Comparison of ENCODE assay signal across 19 cellular contexts in the genomic region with DNA sequence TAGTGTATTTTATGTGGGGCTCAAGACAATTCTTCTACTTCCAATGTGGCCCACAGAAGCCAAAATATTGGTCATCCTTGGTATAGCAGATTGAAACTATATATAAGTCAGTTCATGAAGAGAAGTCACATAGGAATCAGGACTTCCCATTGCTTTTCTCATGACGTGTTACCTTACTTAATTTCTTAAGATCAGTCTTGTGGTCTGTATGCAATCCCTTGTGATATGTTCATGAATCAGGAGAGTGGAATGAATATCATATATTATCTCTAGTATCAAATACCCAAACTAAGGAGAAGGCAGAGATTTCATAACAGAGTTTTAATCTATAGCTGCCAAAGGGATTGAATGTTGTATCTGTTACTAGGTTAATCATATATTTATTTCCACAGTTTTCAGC.
DNase-seq lines count a peak whose midpoint lies in the region; TF ChIP-seq lines count a peak whose summit lies in the region.
"Had no signal": no experiment of that assay in that cellular context is flagged by ENCODE, and none has a peak within 500 bp of the region (broad histone marks: within the 10 kb centered on the region; RNA-seq: fewer than 3 reads in every experiment).

No MANE protein-coding gene starts in this region.

- H3K9me3 ChIP-seq in transverse colon (no peaks in the 10 kb centered on the region), WERI-Rb-1 (ENCODE audit: severe bottlenecking) (no peaks in the 10 kb centered on the region)
- H3K9me3 ChIP-seq: SJCRH30 had no signal

- TF ChIP-seq CTCF in fibroblast of villous mesenchyme (IDR thresholded peaks at IDR 0.05; ENCODE audit: insufficient read depth, low read depth, low read length): no peak
- no peak for TF ChIP-seq CTCF in transverse colon (IDR thresholded peaks at IDR 0.05)
- no peak for TF ChIP-seq CTCF in WERI-Rb-1 (IDR thresholded peaks at IDR 0.05; ENCODE audit: low read depth, low read length)

- H3K36me3 ChIP-seq in transverse colon (no peaks in the 10 kb centered on the region), WERI-Rb-1 (no peaks in the 10 kb centered on the region)
- H3K36me3 ChIP-seq: SJCRH30 had no signal

- no peak for TF ChIP-seq POLR2A in transverse colon (IDR thresholded peaks at IDR 0.05)

- H3K27me3 ChIP-seq in transverse colon (no peaks in the 10 kb centered on the region), WERI-Rb-1 (ENCODE audit: insufficient read depth, low read depth, severe bottlenecking) (no peaks in the 10 kb centered on the region)
- H3K27me3 ChIP-seq: SJCRH30 had no signal

- H3K27ac ChIP-seq in transverse colon (peak overlapping the region in 3 of 4 donors; percentile 36 to 59 (median 43)), WERI-Rb-1 (no peak overlapping the region)
- H3K27ac ChIP-seq: KMS-11, RWPE1, SJCRH30 had no signal

- intact Hi-C loops in transverse colon (cut with DNase I; ENCODE audit: low total_unique reads): no loop called here

- no peak for TF ChIP-seq EP300 in transverse colon (IDR thresholded peaks at IDR 0.05; ENCODE audit: low read depth)

- DNase-seq in HS-5 (ENCODE audit: low read depth) (peak; percentile 49), amniotic epithelial cell (ENCODE audit: low read depth) (peak; percentile 85), fibroblast of villous mesenchyme (ENCODE audit: low read depth) (peak; percentile 45), transverse colon (no peak), NCI-H1092 (lab: John Stamatoyannopoulos, UW) (no peak), WERI-Rb-1 (no peak)
- DNase-seq in stimulated activated CD4-positive, alpha-beta T cell treated with anti-CD3 and anti-CD28 coated beads, Interleukin-4, amount 100 ng/mL, for 24 hours: no peak
- DNase-seq: AML-193, DMS153, EL, MV-4-11, NCI-H1417 treated with DMSO at 0.1 percent for 48 hours, NCI-H187 treated with DMSO at 0.1 percent for 48 hours, NCI-H345, NCI-H524 treated with DMSO at 0.1 percent for 48 hours, PC-3, SJCRH30 had no signal

- in situ Hi-C loops in transverse colon (cut with MboI; ENCODE audit: low pct_ligation_motif_present in 1 of 4, low pct_unique_long_range_greater_than_20kb in 1 of 4, low sequenced_read_pairs in 3 of 4): no loop called here

- H3K4me3 ChIP-seq in fibroblast of villous mesenchyme (ENCODE audit: low read depth, low read length) (no peak overlapping the region), transverse colon (no peak overlapping the region), WERI-Rb-1 (ENCODE audit: low read depth, low read length) (no peak overlapping the region)
- H3K4me3 ChIP-seq: SJCRH30 had no signal

- peaks cover 0 to 36% (median 8%) of the 10 kb centered on the region in 4 donors for H3K4me1 ChIP-seq in transverse colon
- H3K4me1 ChIP-seq: SJCRH30 had no signal

- 67 to 86% methylated on average over 1 of the region's 1 CpG for WGBS in transverse colon (ENCODE audit: low coverage in 1 of 2), 2 donors

Comparison
In these comparisons a context has a peak if more than half of its experiments do, and no peak if none do; other contexts are left out.
1. DNase-seq: peak in HS-5 (single experiment), amniotic epithelial cell (single experiment) and fibroblast of villous mesenchyme (single experiment); none in transverse colon (single experiment), stimulated activated CD4-positive, alpha-beta T cell treated with anti-CD3 and anti-CD28 coated beads, Interleukin-4, amount 100 ng/mL, for 24 hours (single experiment), NCI-H1092 (single experiment) and WERI-Rb-1 (single experiment).